In the genomic region with DNA sequence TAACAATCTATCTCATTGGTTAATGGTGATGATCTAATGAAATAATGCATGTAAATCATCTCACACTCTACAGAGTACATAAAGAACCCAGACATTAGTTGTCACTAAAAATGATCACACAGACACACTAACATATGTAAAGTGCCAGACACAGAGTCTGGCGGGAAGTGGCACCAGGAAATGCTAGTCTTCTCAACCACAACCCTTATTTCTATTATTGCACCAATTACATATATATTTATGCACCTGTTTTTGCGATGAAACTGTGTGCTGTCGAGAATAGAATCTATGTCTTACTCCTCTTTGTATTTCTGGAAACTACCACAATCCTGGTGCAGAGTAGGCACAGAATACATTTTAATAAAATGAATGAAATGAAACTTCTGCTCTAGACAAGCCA, we compare ENCODE assay signal across 22 cellular contexts.
"Had no signal": no experiment of that assay in that cellular context is flagged by ENCODE, and none has a peak within 500 bp of the region (broad histone marks: within the 10 kb centered on the region; RNA-seq: fewer than 3 reads in every experiment).

No MANE protein-coding gene starts in this region.

- H3K4me2 ChIP-seq: hepatocyte, neural progenitor cell had no signal

- H3K27me3 ChIP-seq: hepatocyte, neural progenitor cell, ovary, right atrium auricular region, sigmoid colon, stomach, transverse colon had no signal

- H3K9ac ChIP-seq: neural progenitor cell had no signal

- H3K4me3 ChIP-seq: coronary artery, hepatocyte, neural progenitor cell, ovary, right atrium auricular region, sigmoid colon, skin epidermis, stomach, thoracic aorta, transverse colon had no signal

- H3K79me2 ChIP-seq: hepatocyte had no signal

- H3K4me1 ChIP-seq: foreskin keratinocyte, right atrium auricular region, sigmoid colon, stomach, transverse colon had no signal

- H3K9me3 ChIP-seq: ovary, right atrium auricular region, sigmoid colon, stomach, thoracic aorta, transverse colon had no signal

- H3K36me3 ChIP-seq: neural progenitor cell, ovary, right atrium auricular region, sigmoid colon, stomach, thoracic aorta, transverse colon had no signal

- H2AFZ ChIP-seq: hepatocyte, neural progenitor cell had no signal

- DNase-seq: effector CD4-positive, alpha-beta T cell; endodermal cell; erythroblast; foreskin keratinocyte; head of caudate nucleus; kidney glomerular epithelial cell; natural killer cell; nucleus accumbens; ovary; sigmoid colon; stimulated activated CD4-positive, alpha-beta T cell treated with anti-CD3 and anti-CD28 coated beads, Interleukin-2, amount 100 ng/mL, for 24 hours; stimulated activated CD4-positive, alpha-beta T cell treated with anti-CD3 and anti-CD28 coated beads, Interleukin-4, amount 100 ng/mL, for 4 hours; stimulated activated naive CD4-positive, alpha-beta T cell; stomach; substantia nigra; transverse colon had no signal

- ATAC-seq: foreskin keratinocyte had no signal

- H3K27ac ChIP-seq: coronary artery, foreskin keratinocyte, hepatocyte, neural progenitor cell, ovary, right atrium auricular region, sigmoid colon, skin epidermis, stomach, thoracic aorta, transverse colon had no signal
